ENCODE assay signal across 12 cellular contexts in genomic region chr3:119558528-119559339, GRCh38. TPM values are rescaled to one million over a fixed set of nuclear protein-coding genes. Genes with fewer than 3 reads are reported as not detected.
DNase-seq lines count a peak whose midpoint lies in the region; ATAC-seq, FAIRE-seq and TF ChIP-seq lines count a peak whose summit lies in the region.
"Had no signal": no experiment of that assay in that cellular context is flagged by ENCODE, and none has a peak within 500 bp of the region (broad histone marks: within the 10 kb centered on the region; RNA-seq: fewer than 3 reads in every experiment).

No MANE protein-coding gene starts in this region.

- H3K27ac Mint-ChIP-seq in CD4-positive, alpha-beta memory T cell, result peak overlapping the region in 3 of 7 donors; percentile 9 to 62 (median 44)
- peak overlapping the region; percentile 56 for H3K27ac Mint-ChIP-seq in activated CD4-positive, alpha-beta memory T cell treated with anti-CD3 and anti-CD28 coated beads for 36 hours
- H3K27ac Mint-ChIP-seq in naive B cell, result peak overlapping the region in 5 of 6 donors; percentile 19 to 98 (median 93)

- H3K4me3 Mint-ChIP-seq in CD4-positive, alpha-beta memory T cell, result peak overlapping the region in 5 of 8 donors; percentile 33 to 61 (median 57)
- peak overlapping the region; percentile 20 for H3K4me3 Mint-ChIP-seq in activated CD4-positive, alpha-beta memory T cell treated with anti-CD3 and anti-CD28 coated beads for 36 hours
- peak overlapping the region in 7 of 8 donors; percentile 29 to 65 (median 51) for H3K4me3 Mint-ChIP-seq in naive B cell

- no peak for DNase-seq in CD4-positive, alpha-beta memory T cell
- no peak for DNase-seq in GM12891 (ENCODE audit: insufficient read length, low spot score)
- no peak for DNase-seq in activated CD4-positive, alpha-beta memory T cell treated with anti-CD3 and anti-CD28 coated beads for 36 hours
- DNase-seq in naive B cell, result no peak
- DNase-seq in GM20000 (ENCODE audit: low spot score), result no peak
- no peak for DNase-seq in ureter (ENCODE audit: low spot score)
- DNase-seq: cerebellar nuclear complex had no signal

- H3K27ac ChIP-seq in CD4-positive, alpha-beta memory T cell (ENCODE audit: low read depth, low read length), result peak overlapping the region; percentile 16

- no peaks in the 10 kb centered on the region for H3K36me3 Mint-ChIP-seq in CD4-positive, alpha-beta memory T cell
- H3K36me3 Mint-ChIP-seq in activated CD4-positive, alpha-beta memory T cell treated with anti-CD3 and anti-CD28 coated beads for 36 hours, result no peaks in the 10 kb centered on the region
- no peaks in the 10 kb centered on the region for H3K36me3 Mint-ChIP-seq in naive B cell

- H3K27me3 ChIP-seq in CD4-positive, alpha-beta memory T cell (ENCODE audit: insufficient read depth, low read length), result no peaks in the 10 kb centered on the region
- H3K27me3 ChIP-seq: Peyer's patch, stomach had no signal

- no peak for TF ChIP-seq POLR2A in GM12891 (IDR thresholded peaks at IDR 0.05; ENCODE audit: low read depth, low read length)

- no peaks in the 10 kb centered on the region for H3K27me3 Mint-ChIP-seq in CD4-positive, alpha-beta memory T cell
- H3K27me3 Mint-ChIP-seq in activated CD4-positive, alpha-beta memory T cell treated with anti-CD3 and anti-CD28 coated beads for 36 hours, result no peaks in the 10 kb centered on the region
- H3K27me3 Mint-ChIP-seq in naive B cell, result no peaks in the 10 kb centered on the region

- intact Hi-C loops in CD4-positive, alpha-beta memory T cell (cut with micrococcal nuclease), result loop anchor here (2.0 kb wide), 1 partner anchor 674 kb away; no protein-coding TSS in a partner anchor
- intact Hi-C loops in activated CD4-positive, alpha-beta memory T cell treated with anti-CD3 and anti-CD28 coated beads for 36 hours (cut with micrococcal nuclease), result loop anchor here (1.0 kb wide), 2 partner anchors 60 to 95 kb away; partner anchors contain the start of genes TIMMDC1 and TMEM39A

- TF ChIP-seq CTCF in GM20000 (IDR thresholded peaks at IDR 0.05; ENCODE audit: extremely low read depth, missing control alignments), result no peak

- FAIRE-seq in GM12891 (lab: Jason Lieb, UNC), result no peak
- FAIRE-seq: TTC549 had no signal

- H3K9me3 Mint-ChIP-seq in CD4-positive, alpha-beta memory T cell, result no peaks in the 10 kb centered on the region
- no peaks in the 10 kb centered on the region for H3K9me3 Mint-ChIP-seq in activated CD4-positive, alpha-beta memory T cell treated with anti-CD3 and anti-CD28 coated beads for 36 hours
- H3K9me3 Mint-ChIP-seq in naive B cell, result no peaks in the 10 kb centered on the region

- POLR2A ChIA-PET in CD4-positive, alpha-beta memory T cell (lab: Charles Lee; ENCODE audit: partially characterized antibody), result interaction anchor here (1.0 kb wide), 1 partner anchor 23 kb away, joined by 3 read pairs; no protein-coding TSS in a partner anchor
- POLR2A ChIA-PET in activated CD4-positive, alpha-beta memory T cell treated with anti-CD3 and anti-CD28 coated beads for 36 hours (lab: Charles Lee), result no interaction called here

- peaks cover 25% of the 10 kb centered on the region for H3K4me1 ChIP-seq in CD4-positive, alpha-beta memory T cell (ENCODE audit: insufficient read depth, low read length)
- H3K4me1 ChIP-seq: stomach had no signal

- H3K9me3 ChIP-seq in CD4-positive, alpha-beta memory T cell (ENCODE audit: control insufficient read depth in 1 of 2, low read length in 2 of 2), result no peaks in the 10 kb centered on the region
- H3K9me3 ChIP-seq: Peyer's patch, stomach had no signal

- H3K36me3 ChIP-seq in CD4-positive, alpha-beta memory T cell (ENCODE audit: insufficient read depth, low read length), result no peaks in the 10 kb centered on the region
- H3K36me3 ChIP-seq: Peyer's patch, stomach had no signal

- ATAC-seq in naive B cell (ENCODE audit: low read depth in 2 of 2) (no peak), GM19463 (IDR thresholded peaks at IDR 0.05; ENCODE audit: unreplicated experiment) (no peak)

- CTCF ChIA-PET in CD4-positive, alpha-beta memory T cell (lab: Charles Lee; ENCODE audit: partially characterized antibody), result interaction anchor here (0.7 to 1.5 kb wide), 4 partner anchors 16 to 193 kb away, joined by 3 to 8 read pairs (median 3); no protein-coding TSS in a partner anchor
- CTCF ChIA-PET in activated CD4-positive, alpha-beta memory T cell treated with anti-CD3 and anti-CD28 coated beads for 36 hours (lab: Charles Lee), result interaction anchor here (0.5 to 1.9 kb wide), 8 partner anchors 8 to 443 kb away, joined by 3 to 7 read pairs (median 4); no protein-coding TSS in a partner anchor

- peaks cover 16 to 29% (median 21%) of the 10 kb centered on the region in 4 donors for H3K4me1 Mint-ChIP-seq in CD4-positive, alpha-beta memory T cell
- H3K4me1 Mint-ChIP-seq in activated CD4-positive, alpha-beta memory T cell treated with anti-CD3 and anti-CD28 coated beads for 36 hours (ENCODE audit: low read depth), result peaks cover 24% of the 10 kb centered on the region
- H3K4me1 Mint-ChIP-seq in naive B cell, result peaks cover 34 to 57% (median 52%) of the 10 kb centered on the region in 3 donors

- peak overlapping the region in 1 of 2 donors; percentile 31 for H3K4me3 ChIP-seq in CD4-positive, alpha-beta memory T cell (ENCODE audit: low read length in 2 of 2)
- H3K4me3 ChIP-seq: stomach had no signal

TF ChIP-seq in GM12891, 5 proteins besides CTCF, POLR2A, EP300 and RAD21:
- peak; percentile 67; the same call in 1 of the 2 replicates for TF ChIP-seq TAF1 (IDR thresholded peaks at IDR 0.05; ENCODE audit: low read depth, low read length)
- TF ChIP-seq POU2F2 (IDR thresholded peaks at IDR 0.05; ENCODE audit: low read depth, low read length), result no peak
- no peak for TF ChIP-seq PAX5 (IDR thresholded peaks at IDR 0.05; ENCODE audit: insufficient read depth, low read length, severe bottlenecking)
- TF ChIP-seq SPI1 (IDR thresholded peaks at IDR 0.05; ENCODE audit: low read depth, low read length), result no peak

RNA-seq across cellular contexts. Expression of gene CD80, which starts 0.7 kb away (rescaled TPM):
- under 1 TPM; 0.42 to 0.44 TPM for total RNA-seq in CD4-positive, alpha-beta memory T cell
- 1 to 10 TPM in 1 of 2 donors, not detected in 1; 1.6 TPM for polyA plus RNA-seq in CD4-positive, alpha-beta memory T cell
- polyA plus RNA-seq in GM12891 (2012; ENCODE audit: low read depth, missing spikeins), result 38.7 TPM
- total RNA-seq in activated CD4-positive, alpha-beta memory T cell treated with anti-CD3 and anti-CD28 coated beads for 36 hours, result 1 to 10 TPM; 3.4 to 3.7 TPM
- 1 to 10 TPM in 1 of 6 donors, under 1 TPM in 4, not detected in 1; 0.60 to 1.1 (median 0.94) TPM for polyA plus RNA-seq in naive B cell (ENCODE audit: low read depth in 6 of 6)
- total RNA-seq in ureter, result 0.26 TPM
- total RNA-seq: Calu3 had no signal

RNA-seq across cellular contexts. Expression of gene ADPRH, which starts 20.6 kb away (rescaled TPM):
- total RNA-seq in CD4-positive, alpha-beta memory T cell, result 1 to 10 TPM; 1.2 to 1.4 TPM
- 1 to 10 TPM; 2.1 to 3.4 TPM for polyA plus RNA-seq in CD4-positive, alpha-beta memory T cell
- polyA plus RNA-seq in GM12891 (2012; ENCODE audit: low read depth, missing spikeins), result 18.0 TPM
- total RNA-seq in activated CD4-positive, alpha-beta memory T cell treated with anti-CD3 and anti-CD28 coated beads for 36 hours, result 1 to 10 TPM; 7.7 to 8.6 TPM
- polyA plus RNA-seq in naive B cell (ENCODE audit: low read depth in 6 of 6), result 10 to 100 TPM; 10.4 to 16.8 (median 14.4) TPM
- total RNA-seq in ureter, result 8.6 TPM

RNA-seq across cellular contexts. Expression of gene PLA1A, which starts 39.0 kb away (rescaled TPM):
- not detected for total RNA-seq in CD4-positive, alpha-beta memory T cell
- not detected for polyA plus RNA-seq in CD4-positive, alpha-beta memory T cell
- 4.9 TPM for polyA plus RNA-seq in GM12891 (2012; ENCODE audit: low read depth, missing spikeins)
- under 1 TPM; 0.31 to 0.34 TPM for total RNA-seq in activated CD4-positive, alpha-beta memory T cell treated with anti-CD3 and anti-CD28 coated beads for 36 hours
- not detected for polyA plus RNA-seq in naive B cell (ENCODE audit: low read depth in 6 of 6)
- 1.6 TPM for total RNA-seq in ureter
